ENCODE assay signal across 14 cellular contexts in the genomic region with DNA sequence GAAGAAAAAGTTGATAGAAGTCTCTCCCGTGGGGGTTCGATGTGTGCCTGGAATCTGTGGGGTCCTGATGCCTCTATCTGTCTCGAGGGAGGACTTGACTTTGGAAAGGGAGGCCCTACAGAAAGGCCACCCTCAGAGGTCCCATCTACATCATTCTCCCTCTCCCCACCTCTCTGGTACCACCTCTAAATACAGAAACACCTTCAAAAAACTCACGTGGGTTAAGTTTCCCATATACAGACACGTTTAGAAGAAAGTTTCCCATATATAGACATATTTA. TPM values are rescaled to one million over a fixed set of nuclear protein-coding genes. Genes with fewer than 3 reads are reported as not detected.
"Had no signal": no experiment of that assay in that cellular context is flagged by ENCODE, and none has a peak within 500 bp of the region (broad histone marks: within the 10 kb centered on the region; RNA-seq: fewer than 3 reads in every experiment).

No MANE protein-coding gene starts in this region.

- H3K9me3 ChIP-seq: heart left ventricle, sigmoid colon, SJSA1 had no signal

- H3K36me3 ChIP-seq: heart left ventricle, sigmoid colon, SJSA1 had no signal

- H3K4me3 ChIP-seq: heart left ventricle, sigmoid colon, SJSA1 had no signal

- DNase-seq: activated CD4-positive, alpha-beta T cell treated with anti-CD3 and anti-CD28 coated beads for 4 hours; activated naive CD4-positive, alpha-beta T cell treated with anti-CD3 and anti-CD28 coated beads for 36 hours; effector CD8-positive, alpha-beta T cell; heart left ventricle; naive B cell; stimulated activated CD4-positive, alpha-beta T cell treated with anti-CD3 and anti-CD28 coated beads, Interleukin-2, amount 100 ng/mL, for 48 hours; stimulated activated naive CD4-positive, alpha-beta T cell treated with Interleukin-2 at 50 U/mL for 16 hours; T1000 had no signal

- H3K27ac ChIP-seq: heart left ventricle, sigmoid colon, SJSA1, VCaP had no signal

- H3K27me3 ChIP-seq: sigmoid colon had no signal

- ATAC-seq: activated T-helper 17 cell treated with anti-CD3 and anti-CD28 coated beads, Interleukin-2, amount 50 U/mL, for 72 hours had no signal

RNA-seq across cellular contexts. Expression of a gene that starts 5.3 kb away (rescaled TPM):
- total RNA-seq: activated naive CD4-positive, alpha-beta T cell treated with anti-CD3 and anti-CD28 coated beads for 36 hours; activated T-helper 17 cell treated with anti-CD3 and anti-CD28 coated beads, Interleukin-2, amount 50 U/mL, for 72 hours; frontal cortex; SJSA1; temporal lobe had no signal
